ENCODE assay signal across 11 cellular contexts in the genomic region with DNA sequence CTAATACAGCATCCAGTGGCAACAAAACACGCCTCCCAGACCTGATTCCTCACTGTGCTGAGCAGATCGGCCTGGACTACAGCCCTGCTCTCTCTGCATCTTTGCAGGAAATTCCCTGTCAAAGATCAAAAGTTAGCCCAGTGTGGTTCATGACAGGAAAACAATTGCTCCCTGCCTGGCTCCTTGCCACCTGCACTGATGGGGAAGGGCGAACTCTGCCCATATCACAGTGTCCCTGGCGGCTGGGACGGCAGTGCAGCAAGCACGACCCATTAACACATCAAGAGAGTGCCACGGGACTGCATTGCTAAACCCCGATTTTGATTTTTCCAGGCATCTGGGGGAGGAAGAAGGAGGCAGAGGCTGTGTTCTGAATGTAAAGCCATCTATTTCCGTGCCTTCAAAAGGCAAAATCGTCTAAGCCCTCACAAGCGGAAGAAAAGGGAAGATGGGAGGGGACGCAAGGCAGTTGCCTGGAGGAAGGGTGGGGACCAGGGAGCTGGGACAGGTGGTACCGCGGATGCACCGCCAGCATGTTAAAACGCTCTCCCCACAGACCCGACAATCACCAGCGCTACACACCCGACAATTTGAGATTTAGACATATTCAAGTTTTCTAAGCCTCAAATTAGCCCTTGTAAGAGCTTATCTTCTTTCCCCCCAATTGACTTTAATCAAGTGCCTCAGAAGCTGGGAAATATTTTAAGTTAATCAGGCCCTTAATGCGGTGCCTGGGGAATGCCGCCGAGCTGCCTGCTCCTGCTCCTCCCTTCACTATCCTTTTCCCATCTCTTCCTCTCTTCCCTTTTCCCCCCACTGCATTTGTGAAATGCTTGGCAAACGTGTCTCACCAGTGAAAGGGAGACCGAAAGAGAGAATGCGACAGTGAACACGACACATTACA.
A peak's percentile ranks its signal among the peaks of the same experiment; 100 is the strongest.
DNase-seq lines count a peak whose midpoint lies in the region; ATAC-seq and TF ChIP-seq lines count a peak whose summit lies in the region.
"Had no signal": no experiment of that assay in that cellular context is flagged by ENCODE, and none has a peak within 500 bp of the region (broad histone marks: within the 10 kb centered on the region; RNA-seq: fewer than 3 reads in every experiment).

No MANE protein-coding gene starts in this region.

- no peaks in the 10 kb centered on the region for H4K20me1 ChIP-seq in smooth muscle cell (ENCODE audit: low read depth)

- 39% methylated on average over 26 of the region's 26 CpGs for WGBS in smooth muscle cell (ENCODE audit: low lambda C conversion rate)

- H3K27me3 ChIP-seq in HUES48 (ENCODE audit: control insufficient read depth, insufficient read depth, low read length) (peaks cover 13% of the 10 kb centered on the region), smooth muscle cell (ENCODE audit: low read depth) (no peaks in the 10 kb centered on the region)

- peaks cover 9% of the 10 kb centered on the region for H3F3A ChIP-seq in smooth muscle cell (ENCODE audit: low read depth)

- DNase-seq in astrocyte of the cerebellum (ENCODE audit: low read depth) (no peak), islet precursor cell (peak; percentile 53), smooth muscle cell (lab: John Stamatoyannopoulos, UW; ENCODE audit: unreplicated experiment) (no peak), GM20000 (ENCODE audit: low spot score) (no peak), activated gamma-delta T cell (lab: John Stamatoyannopoulos, UW) (no peak)
- DNase-seq: DMS 273 treated with DMSO at 0.1 percent for 48 hours; naive thymus-derived CD8-positive, alpha-beta T cell; NCI-H1417 treated with DMSO at 0.1 percent for 48 hours had no signal

- in situ Hi-C loops in astrocyte of the cerebellum (cut with HindIII; ENCODE audit: low sequenced_read_pairs), result no loop called here

- no peak overlapping the region for H3K9ac ChIP-seq in HUES48 (ENCODE audit: low read depth, low read length)
- H3K9ac ChIP-seq in smooth muscle cell (ENCODE audit: low read depth), result no peak overlapping the region

- TF ChIP-seq CTCF in astrocyte of the cerebellum (IDR thresholded peaks at IDR 0.05; ENCODE audit: low read depth, low read length, missing control alignments) (peak; percentile 16), smooth muscle cell (IDR thresholded peaks at IDR 0.05; ENCODE audit: borderline replicate concordance, insufficient read depth, poor library complexity, severe bottlenecking) (no peak), GM20000 (IDR thresholded peaks at IDR 0.05; ENCODE audit: extremely low read depth, missing control alignments) (no peak)

- no peak overlapping the region for H2AFZ ChIP-seq in smooth muscle cell (ENCODE audit: low read depth)

- H3K27ac ChIP-seq in HUES48 (ENCODE audit: low read depth, low read length) (no peak overlapping the region), smooth muscle cell (ENCODE audit: low read depth) (no peak overlapping the region)

- ATAC-seq in HG03521 (IDR thresholded peaks at IDR 0.05; ENCODE audit: unreplicated experiment), result no peak
- ATAC-seq in HG03469 (IDR thresholded peaks at IDR 0.05; ENCODE audit: unreplicated experiment), result no peak
- ATAC-seq: naive thymus-derived CD8-positive, alpha-beta T cell had no signal

- no peaks in the 10 kb centered on the region for H3K9me3 ChIP-seq in HUES48 (ENCODE audit: control insufficient read depth, insufficient read depth, low read length)
- H3K9me3 ChIP-seq in smooth muscle cell (replicated peaks; ENCODE audit: low read depth), result no peaks in the 10 kb centered on the region

- no peaks in the 10 kb centered on the region for H3K79me2 ChIP-seq in smooth muscle cell (ENCODE audit: low read depth)

- H3K4me1 ChIP-seq in HUES48 (ENCODE audit: control insufficient read depth, insufficient read depth, low read length) (peaks cover 13% of the 10 kb centered on the region; the same call in 1 of the 2 replicates), smooth muscle cell (ENCODE audit: low read depth) (peaks cover 19% of the 10 kb centered on the region)

- peak overlapping the region; percentile 20 for H3K4me2 ChIP-seq in smooth muscle cell

- H3K4me3 ChIP-seq in HUES48 (ENCODE audit: low read depth, low read length) (0 out of 2 replicates have a peak overlapping the region, but pooled peaks have one; percentile 7), astrocyte of the cerebellum (ENCODE audit: low read depth, low read length) (no peak overlapping the region), smooth muscle cell (no peak overlapping the region)

- H3K36me3 ChIP-seq in HUES48 (ENCODE audit: control insufficient read depth, insufficient read depth, low read length) (no peaks in the 10 kb centered on the region), smooth muscle cell (ENCODE audit: low read depth) (no peaks in the 10 kb centered on the region)
